In the genomic region with DNA sequence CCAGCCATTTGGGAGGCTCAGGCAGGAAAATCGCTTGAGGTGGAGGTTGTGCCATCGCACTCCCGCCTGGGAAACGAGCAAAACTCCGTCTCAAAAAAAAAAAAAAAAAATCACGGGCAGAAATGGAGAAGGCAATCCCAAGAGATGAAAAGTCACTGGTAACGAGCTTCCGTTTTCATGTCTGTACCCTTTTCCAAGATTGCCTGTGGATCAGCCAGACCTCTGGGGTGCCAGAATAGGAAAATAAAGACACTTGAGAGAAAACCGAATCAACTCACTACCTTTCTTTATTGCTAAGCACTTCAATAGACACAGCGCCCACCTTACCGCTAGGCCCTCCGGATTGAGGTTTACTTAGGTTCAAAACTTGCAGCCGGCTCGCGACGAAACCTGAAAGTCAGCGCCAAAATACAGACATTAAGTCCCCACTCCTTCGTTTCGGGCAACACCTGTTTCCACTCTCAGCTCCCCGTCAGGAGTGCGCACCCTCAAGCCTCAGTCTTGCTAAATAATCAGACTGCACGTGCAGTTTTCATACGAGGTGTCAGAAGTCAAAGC, we compare ENCODE assay signal across 8 cellular contexts. TPM values are rescaled to one million over a fixed set of nuclear protein-coding genes. Genes with fewer than 3 reads are reported as not detected.
DNase-seq lines count a peak whose midpoint lies in the region; ATAC-seq and TF ChIP-seq lines count a peak whose summit lies in the region.

No MANE protein-coding gene starts in this region.

- peak overlapping the region; percentile 85 for H3K27ac ChIP-seq in CD4-positive, CD25-positive, alpha-beta regulatory T cell (ENCODE audit: insufficient read depth, low read length, poor library complexity, severe bottlenecking)
- H3K27ac ChIP-seq in MM.1S (ENCODE audit: low read length), result peak overlapping the region; percentile 62; the same call in 1 of the 2 replicates

- DNase-seq in CD4-positive, CD25-positive, alpha-beta regulatory T cell, result no peak
- peak; percentile 48 for DNase-seq in MM.1S
- DNase-seq in choroid plexus epithelial cell (ENCODE audit: low read depth), result no peak
- DNase-seq in natural killer cell treated with Interleukin-12 subunit alpha and Interleukin-12 subunit beta and Interleukin-15 and Interleukin-18, amount 100 ng/mL, for 72 hours (ENCODE audit: low spot score), result no peak
- DNase-seq in epidermal melanocyte (ENCODE audit: insufficient read length, low spot score), result no peak
- no peak for DNase-seq in anterior cingulate cortex (lab: John Stamatoyannopoulos, UW)
- DNase-seq in NCI-H2196 (lab: John Stamatoyannopoulos, UW; ENCODE audit: unreplicated experiment), result no peak
- DNase-seq in GM19240 (ENCODE audit: insufficient read length, low spot score), result no peak

- H3K4me2 ChIP-seq in MM.1S (ENCODE audit: low read depth, low read length), result peak overlapping the region; percentile 100

- no peaks in the 10 kb centered on the region for H3K27me3 Mint-ChIP-seq in CD4-positive, CD25-positive, alpha-beta regulatory T cell
- H3K27me3 Mint-ChIP-seq in natural killer cell treated with Interleukin-12 subunit alpha and Interleukin-12 subunit beta and Interleukin-15 and Interleukin-18, amount 100 ng/mL, for 72 hours, result no peaks in the 10 kb centered on the region

- H3K9me3 ChIP-seq in CD4-positive, CD25-positive, alpha-beta regulatory T cell (ENCODE audit: control insufficient read depth in 2 of 2, low read length in 2 of 2), result no peaks in the 10 kb centered on the region
- no peaks in the 10 kb centered on the region for H3K9me3 ChIP-seq in MM.1S (replicated peaks; ENCODE audit: insufficient read depth, low read length)

- peaks cover 5% of the 10 kb centered on the region for H3K36me3 Mint-ChIP-seq in CD4-positive, CD25-positive, alpha-beta regulatory T cell
- peaks cover 5% of the 10 kb centered on the region for H3K36me3 Mint-ChIP-seq in natural killer cell treated with Interleukin-12 subunit alpha and Interleukin-12 subunit beta and Interleukin-15 and Interleukin-18, amount 100 ng/mL, for 72 hours

- H2AFZ ChIP-seq in MM.1S (ENCODE audit: low read length), result no peak overlapping the region

- H3K4me3 ChIP-seq in CD4-positive, CD25-positive, alpha-beta regulatory T cell (ENCODE audit: low read depth, low read length), result peak overlapping the region; percentile 91
- peak overlapping the region; percentile 97 for H3K4me3 ChIP-seq in MM.1S (ENCODE audit: low read length)
- H3K4me3 ChIP-seq in choroid plexus epithelial cell (ENCODE audit: low read depth, low read length), result peak overlapping the region; percentile 97

- H3K27ac Mint-ChIP-seq in CD4-positive, CD25-positive, alpha-beta regulatory T cell, result peak overlapping the region; percentile 79 to 87 (median 85)
- H3K27ac Mint-ChIP-seq in natural killer cell treated with Interleukin-12 subunit alpha and Interleukin-12 subunit beta and Interleukin-15 and Interleukin-18, amount 100 ng/mL, for 72 hours, result peak overlapping the region; percentile 70 to 83

- peaks cover 0 to 73% (median 28%) of the 10 kb centered on the region in 4 donors for H3K4me1 Mint-ChIP-seq in CD4-positive, CD25-positive, alpha-beta regulatory T cell
- peaks cover 36 to 46% of the 10 kb centered on the region in 2 donors for H3K4me1 Mint-ChIP-seq in natural killer cell treated with Interleukin-12 subunit alpha and Interleukin-12 subunit beta and Interleukin-15 and Interleukin-18, amount 100 ng/mL, for 72 hours (ENCODE audit: low read depth in 2 of 2)

- no peak for ATAC-seq in CD4-positive, CD25-positive, alpha-beta regulatory T cell (ENCODE audit: low read depth in 2 of 2)
- no peak for ATAC-seq in natural killer cell treated with Interleukin-12 subunit alpha and Interleukin-12 subunit beta and Interleukin-15 and Interleukin-18, amount 100 ng/mL, for 72 hours

- peaks cover 60% of the 10 kb centered on the region for H3K4me1 ChIP-seq in CD4-positive, CD25-positive, alpha-beta regulatory T cell (ENCODE audit: control insufficient read depth, insufficient read depth, low read length, poor library complexity, severe bottlenecking)
- peaks cover 29% of the 10 kb centered on the region for H3K4me1 ChIP-seq in MM.1S (ENCODE audit: low read length)

- no peak for TF ChIP-seq CTCF in MM.1S (IDR thresholded peaks at IDR 0.05; ENCODE audit: low read length)
- TF ChIP-seq CTCF in choroid plexus epithelial cell (conservative IDR thresholded peaks at IDR 0.05; ENCODE audit: low read depth, low read length), result no peak

- peaks cover 6% of the 10 kb centered on the region for H3K36me3 ChIP-seq in CD4-positive, CD25-positive, alpha-beta regulatory T cell (ENCODE audit: control insufficient read depth, insufficient read depth, low read length)
- peaks cover 4% of the 10 kb centered on the region; the same call in 1 of the 2 replicates for H3K36me3 ChIP-seq in MM.1S (replicated peaks; ENCODE audit: insufficient read depth, low read length)

- H3K9me2 ChIP-seq in MM.1S (replicated peaks; ENCODE audit: insufficient read depth, low read length), result no peaks in the 10 kb centered on the region

- peak overlapping the region; percentile 86 to 97 (median 88) for H3K4me3 Mint-ChIP-seq in CD4-positive, CD25-positive, alpha-beta regulatory T cell
- peak overlapping the region; percentile 88 for H3K4me3 Mint-ChIP-seq in natural killer cell treated with Interleukin-12 subunit alpha and Interleukin-12 subunit beta and Interleukin-15 and Interleukin-18, amount 100 ng/mL, for 72 hours

- no peaks in the 10 kb centered on the region for H3K9me3 Mint-ChIP-seq in CD4-positive, CD25-positive, alpha-beta regulatory T cell
- H3K9me3 Mint-ChIP-seq in natural killer cell treated with Interleukin-12 subunit alpha and Interleukin-12 subunit beta and Interleukin-15 and Interleukin-18, amount 100 ng/mL, for 72 hours, result no peaks in the 10 kb centered on the region

- H3K27me3 ChIP-seq in CD4-positive, CD25-positive, alpha-beta regulatory T cell (ENCODE audit: control insufficient read depth, insufficient read depth, low read length), result no peaks in the 10 kb centered on the region
- no peaks in the 10 kb centered on the region for H3K27me3 ChIP-seq in MM.1S (replicated peaks; ENCODE audit: insufficient read depth, low read length)

- peak overlapping the region; percentile 97 for H3K9ac ChIP-seq in MM.1S (ENCODE audit: low read length)

- H3K79me2 ChIP-seq in MM.1S (ENCODE audit: low read length), result peaks cover 64% of the 10 kb centered on the region

- peaks cover 37% of the 10 kb centered on the region for H4K20me1 ChIP-seq in MM.1S (ENCODE audit: insufficient read depth, low read length)

- H3F3A ChIP-seq in MM.1S (ENCODE audit: insufficient read depth, low read length), result peaks cover 53% of the 10 kb centered on the region

RNA-seq across cellular contexts. Expression of a gene that starts 1.0 kb away (rescaled TPM):
- total RNA-seq in CD4-positive, CD25-positive, alpha-beta regulatory T cell, result 33.4 TPM
- 1 to 10 TPM; 4.0 to 7.3 (median 4.8) TPM for polyA plus RNA-seq in CD4-positive, CD25-positive, alpha-beta regulatory T cell
- 10 to 100 TPM; 69.0 to 91.7 TPM for total RNA-seq in natural killer cell treated with Interleukin-12 subunit alpha and Interleukin-12 subunit beta and Interleukin-15 and Interleukin-18, amount 100 ng/mL, for 72 hours

RNA-seq across cellular contexts. Expression of a gene that starts 6.2 kb away (rescaled TPM):
- not detected for total RNA-seq in CD4-positive, CD25-positive, alpha-beta regulatory T cell
- polyA plus RNA-seq in CD4-positive, CD25-positive, alpha-beta regulatory T cell, result 1 to 10 TPM in 2 of 4 donors, under 1 TPM in 2; 0.38 to 1.2 (median 0.93) TPM
- total RNA-seq in natural killer cell treated with Interleukin-12 subunit alpha and Interleukin-12 subunit beta and Interleukin-15 and Interleukin-18, amount 100 ng/mL, for 72 hours, result under 1 TPM in 1 of 2 donors, not detected in 1; 0.89 TPM

RNA-seq across cellular contexts. Expression of a gene that starts 18.9 kb away (rescaled TPM):
- total RNA-seq in CD4-positive, CD25-positive, alpha-beta regulatory T cell, result 86.1 TPM
- 1 to 10 TPM; 1.4 to 4.4 (median 2.6) TPM for polyA plus RNA-seq in CD4-positive, CD25-positive, alpha-beta regulatory T cell
- total RNA-seq in natural killer cell treated with Interleukin-12 subunit alpha and Interleukin-12 subunit beta and Interleukin-15 and Interleukin-18, amount 100 ng/mL, for 72 hours, result 100 to 1,000 TPM in 1 of 2 donors, 10 to 100 TPM in 1; 66.4 to 145 TPM

RNA-seq across cellular contexts. Expression of a gene that starts 41.8 kb away (rescaled TPM):
- total RNA-seq in CD4-positive, CD25-positive, alpha-beta regulatory T cell, result not detected
- not detected for polyA plus RNA-seq in CD4-positive, CD25-positive, alpha-beta regulatory T cell
- total RNA-seq in natural killer cell treated with Interleukin-12 subunit alpha and Interleukin-12 subunit beta and Interleukin-15 and Interleukin-18, amount 100 ng/mL, for 72 hours, result under 1 TPM; 0.14 to 0.26 TPM

RNA-seq across cellular contexts. Expression of a gene that starts 50.6 kb away (rescaled TPM):
- 23.5 TPM for total RNA-seq in CD4-positive, CD25-positive, alpha-beta regulatory T cell
- polyA plus RNA-seq in CD4-positive, CD25-positive, alpha-beta regulatory T cell, result 10 to 100 TPM; 20.9 to 31.1 (median 24.3) TPM
- 10 to 100 TPM; 31.2 to 68.9 TPM for total RNA-seq in natural killer cell treated with Interleukin-12 subunit alpha and Interleukin-12 subunit beta and Interleukin-15 and Interleukin-18, amount 100 ng/mL, for 72 hours
